Comparison of ENCODE assay signal across 18 cellular contexts in the genomic region with DNA sequence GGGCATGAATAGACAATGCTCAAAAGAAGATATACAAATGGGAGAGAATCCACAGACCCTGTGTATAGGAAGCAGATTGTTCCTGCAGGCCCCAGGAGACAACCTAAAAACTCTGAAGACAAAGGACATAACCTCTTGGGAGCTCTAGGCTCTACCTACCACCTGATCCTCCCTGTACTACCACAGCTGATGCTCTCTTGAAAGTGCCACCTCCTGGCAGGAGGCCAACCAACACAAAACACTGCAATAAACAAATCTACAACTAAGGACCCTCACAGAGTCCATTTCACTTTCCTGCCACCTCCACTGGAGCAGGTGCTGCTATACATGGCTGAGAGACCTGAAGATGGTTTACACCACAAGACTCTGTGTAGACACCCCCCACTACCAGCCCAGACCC. TPM values are rescaled to one million over a fixed set of nuclear protein-coding genes. Genes with fewer than 3 reads are reported as not detected.
DNase-seq lines count a peak whose midpoint lies in the region; ATAC-seq and TF ChIP-seq lines count a peak whose summit lies in the region.
"Had no signal": no experiment of that assay in that cellular context is flagged by ENCODE, and none has a peak within 500 bp of the region (broad histone marks: within the 10 kb centered on the region; RNA-seq: fewer than 3 reads in every experiment).

No MANE protein-coding gene starts in this region.

- H3K27me3 Mint-ChIP-seq in mesothelial cell of epicardium (ENCODE audit: low read depth), result no peaks in the 10 kb centered on the region
- H3K27me3 Mint-ChIP-seq: activated CD4-positive, alpha-beta memory T cell treated with anti-CD3 and anti-CD28 coated beads for 36 hours; activated naive CD4-positive, alpha-beta T cell treated with anti-CD3 and anti-CD28 coated beads, Interleukin-2, amount 50 U/mL, for 24 hours had no signal

- peaks cover 18% of the 10 kb centered on the region for H3K4me1 Mint-ChIP-seq in mesothelial cell of epicardium

- H3K27ac Mint-ChIP-seq in mesothelial cell of epicardium, result peak overlapping the region; percentile 41
- H3K27ac Mint-ChIP-seq: activated CD4-positive, alpha-beta memory T cell treated with anti-CD3 and anti-CD28 coated beads for 36 hours had no signal

- H3K36me3 Mint-ChIP-seq in mesothelial cell of epicardium, result peaks cover 18% of the 10 kb centered on the region

- TF ChIP-seq CTCF in mesothelial cell of epicardium (IDR thresholded peaks at IDR 0.05; ENCODE audit: unreplicated experiment), result no peak

- peak; percentile 11 to 69 (median 68) for DNase-seq in NCI-H1417 (lab: John Stamatoyannopoulos, UW)
- no peak for DNase-seq in NCI-H1417 treated with DMSO at 0.1 percent for 48 hours (lab: John Stamatoyannopoulos, UW)
- peak; percentile 56 for DNase-seq in NCI-H128 (lab: John Stamatoyannopoulos, UW; ENCODE audit: unreplicated experiment)
- peak; percentile 36 for DNase-seq in NCI-H748 treated with DMSO at 0.1 percent for 48 hours (lab: John Stamatoyannopoulos, UW)
- no peak for DNase-seq in mesothelial cell of epicardium (ENCODE audit: low spot score in 2 of 2, unreplicated experiment in 2 of 2)
- DNase-seq in SKM-1 (lab: John Stamatoyannopoulos, UW; ENCODE audit: unreplicated experiment), result no peak
- DNase-seq: 8988T; activated CD4-positive, alpha-beta memory T cell treated with anti-CD3 and anti-CD28 coated beads for 36 hours; activated T-cell treated with anti-CD3 and anti-CD28 coated beads, Interleukin-2, amount 50 U/mL, for 1 hour; GF-D8; H7; NCI-H2081 treated with DMSO at 0.1 percent for 48 hours; stimulated activated CD4-positive, alpha-beta T cell treated with anti-CD3 and anti-CD28 coated beads, Interleukin-4, amount 100 ng/mL, for 4 hours; upper lobe of right lung had no signal

- H3K4me3 Mint-ChIP-seq in mesothelial cell of epicardium, result no peak overlapping the region
- H3K4me3 Mint-ChIP-seq: activated CD4-positive, alpha-beta memory T cell treated with anti-CD3 and anti-CD28 coated beads for 36 hours; activated naive CD4-positive, alpha-beta T cell treated with anti-CD3 and anti-CD28 coated beads, Interleukin-2, amount 50 U/mL, for 24 hours had no signal

- no peak for ATAC-seq in GM21737 (IDR thresholded peaks at IDR 0.05; ENCODE audit: unreplicated experiment)
- ATAC-seq in GM19351 (IDR thresholded peaks at IDR 0.05; ENCODE audit: unreplicated experiment), result no peak
- ATAC-seq: HepG2, upper lobe of right lung had no signal

- H3K9me3 Mint-ChIP-seq in mesothelial cell of epicardium, result peaks cover 40% of the 10 kb centered on the region
- H3K9me3 Mint-ChIP-seq: activated CD4-positive, alpha-beta memory T cell treated with anti-CD3 and anti-CD28 coated beads for 36 hours; activated naive CD4-positive, alpha-beta T cell treated with anti-CD3 and anti-CD28 coated beads, Interleukin-2, amount 50 U/mL, for 24 hours had no signal

RNA-seq across cellular contexts. Expression of a gene that starts 49.0 kb away (rescaled TPM):
- 65.8 to 68.4 TPM (median 67.4 TPM) in 3 replicates for total RNA-seq in mesothelial cell of epicardium

Comparison
In these comparisons a context has a peak if more than half of its experiments do, and no peak if none do; other contexts are left out.
1. DNase-seq: peak in NCI-H1417 (3 of 3), NCI-H128 (single experiment) and NCI-H748 treated with DMSO at 0.1 percent for 48 hours (single experiment); none in NCI-H1417 treated with DMSO at 0.1 percent for 48 hours (single experiment), mesothelial cell of epicardium (0 of 2) and SKM-1 (single experiment).